1 cellular context compared by ENCODE assay signal in genomic region chr18:36813111-36813752, GRCh38.
TF ChIP-seq lines count a peak whose summit lies in the region.

No MANE protein-coding gene starts in this region.

TF ChIP-seq in GM23338, 12 proteins besides CTCF, POLR2A, EP300 and RAD21 (continued from another document):
- TF ChIP-seq ZNF462 (CRISPR knock-in tag; IDR thresholded peaks at IDR 0.05) (no peak), EZH2phosphoT487 (IDR thresholded peaks at IDR 0.05; ENCODE audit: unreplicated experiment) (no peak), POLR2AphosphoS5 (IDR thresholded peaks at IDR 0.05; ENCODE audit: low read depth) (no peak), ZNF331 (CRISPR knock-in tag; IDR thresholded peaks at IDR 0.05; ENCODE audit: low read depth) (no peak), NANOG (IDR thresholded peaks at IDR 0.05; ENCODE audit: borderline replicate concordance) (no peak), CREB1 (CRISPR knock-in tag; IDR thresholded peaks at IDR 0.05; ENCODE audit: low read depth) (no peak), ETS1 (IDR thresholded peaks at IDR 0.05) (no peak), ZNF114 (CRISPR knock-in tag; IDR thresholded peaks at IDR 0.05) (no peak), EZH2 (IDR thresholded peaks at IDR 0.05; ENCODE audit: low read depth, unreplicated experiment) (no peak), JUNB (IDR thresholded peaks at IDR 0.05; ENCODE audit: unreplicated experiment) (no peak)
